In genomic region chr12:47650469-47650868, GRCh38 we compare ENCODE assay signal across 10 cellular contexts. TPM values are rescaled to one million over a fixed set of nuclear protein-coding genes. Genes with fewer than 3 reads are reported as not detected.
A peak's percentile ranks its signal among the peaks of the same experiment; 100 is the strongest.
DNase-seq lines count a peak whose midpoint lies in the region; ATAC-seq, FAIRE-seq and TF ChIP-seq lines count a peak whose summit lies in the region.
"Had no signal": no experiment of that assay in that cellular context is flagged by ENCODE, and none has a peak within 500 bp of the region (broad histone marks: within the 10 kb centered on the region; RNA-seq: fewer than 3 reads in every experiment).

No MANE protein-coding gene starts in this region.

- no peak for TF ChIP-seq POLR2A in GM12878 (IDR thresholded peaks at IDR 0.05; ENCODE audit: low read depth, low read length)

- SMC1A ChIA-PET in GM12878 (lab: Charles Lee; ENCODE audit: uncharacterized antibody, unreplicated experiment) = interaction anchor here (0.9 to 2.1 kb wide), 7 partner anchors 11 to 618 kb away, joined by 3 to 23 read pairs (median 6); no protein-coding TSS in a partner anchor

- no peak for TF ChIP-seq EP300 in GM12878 (IDR thresholded peaks at IDR 0.05; ENCODE audit: borderline replicate concordance in 1 of 2, control insufficient read depth in 1 of 2, low read depth in 2 of 2, low read length in 2 of 2)

- no peaks in the 10 kb centered on the region for H4K20me1 ChIP-seq in GM12878 (ENCODE audit: control insufficient read depth, insufficient read depth)
- no peaks in the 10 kb centered on the region for H4K20me1 ChIP-seq in Karpas-422 (ENCODE audit: insufficient read depth, low read depth, low read length)

- no peaks in the 10 kb centered on the region for H3K9me3 ChIP-seq in GM12878 (replicated peaks; ENCODE audit: control insufficient read depth, insufficient read depth, low read length)
- no peaks in the 10 kb centered on the region for H3K9me3 ChIP-seq in Karpas-422 (ENCODE audit: low read length)
- H3K9me3 ChIP-seq: Caco-2 had no signal

- no peak overlapping the region for H3K4me3 Mint-ChIP-seq in stimulated activated effector memory CD8-positive, alpha-beta T cell treated with anti-CD3 and anti-CD28 coated beads, Interleukin-12 subunit alpha, Interleukin-12 subunit beta, amount 100 ng/mL, for 72 hours

- H3K4me3 ChIP-seq in GM12878 = no peak overlapping the region
- H3K4me3 ChIP-seq in Karpas-422 (ENCODE audit: low read length) = no peak overlapping the region

- no peaks in the 10 kb centered on the region for H3K9me3 Mint-ChIP-seq in stimulated activated effector memory CD8-positive, alpha-beta T cell treated with anti-CD3 and anti-CD28 coated beads, Interleukin-12 subunit alpha, Interleukin-12 subunit beta, amount 100 ng/mL, for 72 hours

- H3K27me3 ChIP-seq in GM12878 (replicated peaks in 1 of 2; ENCODE audit: control insufficient read depth in 2 of 2, insufficient read depth in 2 of 2, low read length in 1 of 2) (no peaks in the 10 kb centered on the region), Karpas-422 (ENCODE audit: low read length) (no peaks in the 10 kb centered on the region)

- H3K36me3 ChIP-seq in GM12878 (ENCODE audit: control insufficient read depth in 2 of 2, insufficient read depth in 2 of 2, low read length in 1 of 2) (0 out of 4 replicates have a peak, but pooled peaks cover 0 to 4% of the 10 kb centered on the region in 2 experiments), Karpas-422 (ENCODE audit: insufficient read depth, low read length) (peaks cover 20% of the 10 kb centered on the region)

- ATAC-seq in GM18508 (IDR thresholded peaks at IDR 0.05; ENCODE audit: insufficient read depth, unreplicated experiment) (peak; percentile 43), GM21390 (IDR thresholded peaks at IDR 0.05; ENCODE audit: unreplicated experiment) (peak; percentile 68), HG03045 (IDR thresholded peaks at IDR 0.05; ENCODE audit: unreplicated experiment) (peak; percentile 45), GM12878 (peak; percentile 30; the same call in 2 of the 3 replicates)
- ATAC-seq in stimulated activated effector memory CD8-positive, alpha-beta T cell treated with anti-CD3 and anti-CD28 coated beads, Interleukin-12 subunit alpha, Interleukin-12 subunit beta, amount 100 ng/mL, for 72 hours = no peak

- H3K4me1 ChIP-seq in GM12878 (ENCODE audit: control insufficient read depth, insufficient read depth, low read length) = peaks cover 13% of the 10 kb centered on the region
- peaks cover 16% of the 10 kb centered on the region for H3K4me1 ChIP-seq in Karpas-422 (ENCODE audit: low read length)

- 43% methylated on average over 1 of the region's 1 CpG for WGBS in GM12878 (ENCODE audit: insufficient coverage, insufficient replicate concordance, low lambda C conversion rate, missing lambda C conversion rate)

- in situ Hi-C loops in GM12878 (cut with MboI) = loop anchor here (5.0 kb wide), 1 partner anchor 127 kb away; no protein-coding TSS in a partner anchor
- in situ Hi-C loops in ACHN (cut with HindIII; ENCODE audit: low pct_ligation_motif_present, low pct_unique_long_range_greater_than_20kb, low sequenced_read_pairs) = no loop called here

- no peak overlapping the region for H2AFZ ChIP-seq in GM12878 (ENCODE audit: control insufficient read depth, low read depth, low read length)
- no peak overlapping the region for H2AFZ ChIP-seq in Karpas-422 (ENCODE audit: low read length)

- peaks cover 13% of the 10 kb centered on the region for H3K4me1 Mint-ChIP-seq in stimulated activated effector memory CD8-positive, alpha-beta T cell treated with anti-CD3 and anti-CD28 coated beads, Interleukin-12 subunit alpha, Interleukin-12 subunit beta, amount 100 ng/mL, for 72 hours

- POLR2A ChIA-PET in GM12878 (lab: Charles Lee) = no interaction called here

- RAD21 ChIA-PET in GM12878 (lab: Charles Lee; ENCODE audit: unreplicated experiment) = interaction anchor here (1.3 to 2.9 kb wide), 5 partner anchors 34 to 129 kb away, joined by 3 to 15 read pairs (median 9); no protein-coding TSS in a partner anchor

- TF ChIP-seq CTCF in GM12878 (IDR thresholded peaks at IDR 0.05 in 2 of 3, conservative IDR thresholded peaks at IDR 0.05 in 1 of 3; ENCODE audit: control insufficient read depth in 2 of 3, extremely low read depth in 1 of 3, insufficient read depth in 1 of 3, low read depth in 3 of 3, low read length in 3 of 3) = no peak

- intact Hi-C loops in GM12878 (cut with micrococcal nuclease; ENCODE audit: unreplicated experiment) = loop anchor here (2.0 to 10.0 kb wide), 4 partner anchors 64 to 616 kb away; no protein-coding TSS in a partner anchor

- no peak for TF ChIP-seq RAD21 in GM12878 (IDR thresholded peaks at IDR 0.05; ENCODE audit: insufficient read depth, low read depth, low read length)

- H3K36me3 Mint-ChIP-seq in stimulated activated effector memory CD8-positive, alpha-beta T cell treated with anti-CD3 and anti-CD28 coated beads, Interleukin-12 subunit alpha, Interleukin-12 subunit beta, amount 100 ng/mL, for 72 hours = no peaks in the 10 kb centered on the region

- H3K27ac Mint-ChIP-seq in stimulated activated effector memory CD8-positive, alpha-beta T cell treated with anti-CD3 and anti-CD28 coated beads, Interleukin-12 subunit alpha, Interleukin-12 subunit beta, amount 100 ng/mL, for 72 hours = no peak overlapping the region

- H3K79me2 ChIP-seq in GM12878 (ENCODE audit: control insufficient read depth, insufficient read depth, low read length) = no peaks in the 10 kb centered on the region
- peaks cover 12% of the 10 kb centered on the region; the same call in 1 of the 2 replicates for H3K79me2 ChIP-seq in Karpas-422 (ENCODE audit: low read length)

- BruUV-seq in GM12878 (replicated peaks; lab: Mats Ljungman, UMichigan) = no TSS peak

- no peak for FAIRE-seq in GM12878 (lab: Jason Lieb, UNC)

- H3K4me2 ChIP-seq in GM12878 (ENCODE audit: control insufficient read depth, insufficient read depth) (no peak overlapping the region), Karpas-422 (ENCODE audit: low read depth, low read length, poor library complexity, severe bottlenecking) (no peak overlapping the region)

- DNase-seq in GM12878 (ENCODE audit: low read depth, low spot score) (no peak), ACHN (no peak), Karpas-422 (no peak)
- no peak for DNase-seq in stimulated activated effector memory CD8-positive, alpha-beta T cell treated with anti-CD3 and anti-CD28 coated beads, Interleukin-12 subunit alpha, Interleukin-12 subunit beta, amount 100 ng/mL, for 72 hours (ENCODE audit: low spot score in 2 of 2)
- no peak for DNase-seq in stimulated activated naive CD4-positive, alpha-beta T cell treated with Interleukin-2 at 50 U/mL for 16 hours (lab: John Stamatoyannopoulos, UW)
- DNase-seq: Caco-2, NCI-H1048 had no signal

- CTCF ChIA-PET in GM12878 (lab: Yijun Ruan, JAX) = interaction anchor here (1.7 to 7.0 kb wide), 9 partner anchors 13 to 188 kb away, joined by 5 to 65 read pairs (median 20); no protein-coding TSS in a partner anchor

- H3K27ac ChIP-seq in GM12878 (ENCODE audit: control insufficient read depth, insufficient read depth) (no peak overlapping the region), Karpas-422 (ENCODE audit: low read length) (no peak overlapping the region)

- H3K9ac ChIP-seq in GM12878 (ENCODE audit: control insufficient read depth, insufficient read depth, low read length) = no peak overlapping the region
- no peak overlapping the region for H3K9ac ChIP-seq in Karpas-422 (ENCODE audit: low read length)

- no peaks in the 10 kb centered on the region for H3K9me2 ChIP-seq in Karpas-422 (replicated peaks; ENCODE audit: insufficient read depth, low read length)

TF ChIP-seq in GM12878, 131 proteins besides CTCF, POLR2A, EP300 and RAD21:
- no peak for TF ChIP-seq ZNF622 (IDR thresholded peaks at IDR 0.05)
- no peak for TF ChIP-seq SUPT20H (IDR thresholded peaks at IDR 0.05; ENCODE audit: borderline replicate concordance, control insufficient read depth, low read depth, low read length)

RNA-seq across cellular contexts. Expression of gene RPAP3, which starts 55.4 kb away (rescaled TPM):
- total RNA-seq in GM12878 (2013; cell fraction: nucleolus; rRNA removed) = 25.2 and 27.8 TPM in 2 replicates
- total RNA-seq in GM12878 (2014; rRNA removed) (17.4 and 19.1 TPM in 2 replicates), GM12878 (2014; rRNA removed; fragmentation: Illumina TruSeq; extraction: Trizol) (34.5 and 36.9 TPM in 2 replicates), GM12878 (2021) (31.2 and 32.3 TPM in 2 replicates)
- polyA plus RNA-seq in GM12878 (2011; ENCODE audit: low read depth) = 8.1 TPM
- polyA plus RNA-seq in GM12878 (2011; rRNA removed) (21.3 and 42.1 TPM in 2 replicates), GM12878 (2014; fragmentation: Illumina TruSeq; extraction: Trizol) (49.1 and 52.8 TPM in 2 replicates), GM12878 (2014; fragmentation: Nextera tagmentation; extraction: Ambion mirVana) (10 to 100 TPM; 14.1 to 24.5 TPM), GM12878 (2014; rRNA removed) (20.1 and 24.4 TPM in 2 replicates), GM12878 (2016; fragmentation: Nextera tagmentation; extraction: Ambion mirVana) (10 to 100 TPM; 49.8 to 50.6 TPM)
- polyA plus RNA-seq in GM12878 (2011; cell fraction: cytosol; rRNA removed) = 5.6 and 6.2 TPM in 2 replicates
- 6.8 and 9.0 TPM in 2 replicates for polyA plus RNA-seq in GM12878 (2011; cell fraction: nucleus; rRNA removed)
- 15.4 and 19.6 TPM in 2 replicates for polyA plus RNA-seq in GM12878 (2012)
- polyA minus RNA-seq in GM12878 (2011; rRNA and poly(A)+ RNA removed) = 8.3 and 15.1 TPM in 2 replicates
- 5.7 and 8.9 TPM in 2 replicates for polyA minus RNA-seq in GM12878 (2011; cell fraction: cytosol; rRNA and poly(A)+ RNA removed)
- 7.7 and 13.3 TPM in 2 replicates for polyA minus RNA-seq in GM12878 (2011; cell fraction: nucleus; rRNA and poly(A)+ RNA removed)
- total RNA-seq in Karpas-422 (2014; rRNA removed; shearing (Covaris generic); ENCODE audit: low replicate concordance) = 38.2 and 47.2 TPM in 2 replicates
